8 cellular contexts compared by ENCODE assay signal in genomic region chr12:8914033-8914715, GRCh38. TPM values are rescaled to one million over a fixed set of nuclear protein-coding genes. Genes with fewer than 3 reads are reported as not detected.
DNase-seq lines count a peak whose midpoint lies in the region; ATAC-seq and TF ChIP-seq lines count a peak whose summit lies in the region.
"Not testable (repeated sequence)": the region's sequence is repeated elsewhere in the genome, so short reads cannot be mapped to it uniquely, and the experiment has no call there.

Gene PHC1 (plus strand): TSS chr12:8914509. CDS start chr12:8917678, 3,169 bp downstream.

- peaks cover 15% of the 10 kb centered on the region for H3K4me1 Mint-ChIP-seq in Caco-2 (ENCODE audit: low read depth, unreplicated experiment)
- H3K4me1 Mint-ChIP-seq in IgD-negative memory B cell: peaks cover 15 to 25% (median 22%) of the 10 kb centered on the region in 3 donors
- H3K4me1 Mint-ChIP-seq in activated T-cell treated with anti-CD3 and anti-CD28 coated beads, Interleukin-2, amount 50 U/mL, for 4 hours (ENCODE audit: low read depth): peaks cover 15% of the 10 kb centered on the region

- TF ChIP-seq CTCF in Caco-2 (IDR thresholded peaks at IDR 0.05; ENCODE audit: insufficient read depth in 1 of 2, low read depth in 1 of 2, low read length in 1 of 2, severe bottlenecking in 1 of 2, unreplicated experiment in 1 of 2): peak; percentile 32 to 65
- TF ChIP-seq CTCF in PC-9 (conservative IDR thresholded peaks at IDR 0.05): not testable (repeated sequence)

- H3K27me3 Mint-ChIP-seq in Caco-2 (ENCODE audit: insufficient read depth, unreplicated experiment); IgD-negative memory B cell; activated T-cell treated with anti-CD3 and anti-CD28 coated beads, Interleukin-2, amount 50 U/mL, for 4 hours (ENCODE audit: low read depth): not testable (repeated sequence)

- not testable (repeated sequence) for BruUV-seq in Caco-2 (replicated peaks; lab: Mats Ljungman, UMichigan)
- TSS peak; percentile 54 for BruUV-seq in PC-9 (replicated peaks; lab: Mats Ljungman, UMichigan)

- CTCF ChIA-PET in Caco-2 (lab: Charles Lee): interaction anchor here (0.5 to 2.1 kb wide), 5 partner anchors 10 to 257 kb away, joined by 3 to 17 read pairs (median 4); partner anchors contain the start of gene M6PR
- CTCF ChIA-PET in PC-9 (lab: Charles Lee): interaction anchor here (0.7 to 1.2 kb wide), 3 partner anchors 24 to 257 kb away, joined by 3 to 7 read pairs (median 7); partner anchors contain the start of gene M6PR

- not testable (repeated sequence) for H3K9me3 Mint-ChIP-seq in Caco-2 (ENCODE audit: unreplicated experiment); IgD-negative memory B cell; activated T-cell treated with anti-CD3 and anti-CD28 coated beads, Interleukin-2, amount 50 U/mL, for 4 hours

- H3K79me2 ChIP-seq in PC-9 (ENCODE audit: low read depth): not testable (repeated sequence)

- H3K36me3 ChIP-seq in Caco-2 (ENCODE audit: control insufficient read depth, insufficient read depth, low read length); PC-9 (ENCODE audit: low read depth): not testable (repeated sequence)

- H3K4me3 ChIP-seq in Caco-2 (ENCODE audit: low read depth, low read length) (peak within 1 kb of the TSS; percentile 49), PC-9 (peak within 1 kb of the TSS; percentile 93)

- DNase-seq in Caco-2: peak; percentile 84 to 86
- DNase-seq in PC-9: peak; percentile 56 to 86
- peak; percentile 76 for DNase-seq in activated T-cell treated with anti-CD3 and anti-CD28 coated beads, Interleukin-2, amount 50 U/mL, for 4 hours
- not testable (repeated sequence) for DNase-seq in epithelial cell of prostate (ENCODE audit: low read depth, low spot score)
- DNase-seq in middle frontal gyrus (ENCODE audit: extremely low spot score, low spot score): peak; percentile 58
- DNase-seq in stimulated activated CD8-positive, alpha-beta memory T cell treated with anti-CD3 and anti-CD28 coated beads, Interleukin-15, amount 100 ng/mL, for 1 hour (ENCODE audit: low read depth): peak; percentile 49

- peak within 1 kb of the TSS; percentile 93 for H3K4me2 ChIP-seq in PC-9

- peak; percentile 62 for ATAC-seq in GM21528 (IDR thresholded peaks at IDR 0.05; ENCODE audit: low FRiP score, unreplicated experiment)
- peak; percentile 76 to 77 for ATAC-seq in activated T-cell treated with anti-CD3 and anti-CD28 coated beads, Interleukin-2, amount 50 U/mL, for 4 hours

- POLR2A ChIA-PET in Caco-2 (lab: Charles Lee) (interaction anchor here (1.8 kb wide), 1 partner anchor 35 kb away, joined by 17 read pairs; the partner anchor contains the start of gene M6PR), PC-9 (lab: Charles Lee; ENCODE audit: unreplicated experiment) (interaction anchor here (0.6 to 1.0 kb wide), 6 partner anchors 35 to 214 kb away, joined by 3 to 6 read pairs (median 4); partner anchors contain the start of genes A2ML1 and M6PR)

- H3F3A ChIP-seq in PC-9 (ENCODE audit: insufficient read depth, low read depth): peaks cover 35% of the 10 kb centered on the region

- H2AFZ ChIP-seq in PC-9: peak within 1 kb of the TSS; percentile 97

- H3K27me3 ChIP-seq in Caco-2 (replicated peaks; ENCODE audit: control insufficient read depth, insufficient read depth, low read length); PC-9 (ENCODE audit: insufficient read depth, low read depth): not testable (repeated sequence)

- peak within 1 kb of the TSS; percentile 79 for H3K4me3 Mint-ChIP-seq in Caco-2 (ENCODE audit: unreplicated experiment)
- peak within 1 kb of the TSS; percentile 81 to 96 (median 90) for H3K4me3 Mint-ChIP-seq in IgD-negative memory B cell
- H3K4me3 Mint-ChIP-seq in activated T-cell treated with anti-CD3 and anti-CD28 coated beads, Interleukin-2, amount 50 U/mL, for 4 hours: peak within 1 kb of the TSS; percentile 88

- H3K9me2 ChIP-seq in PC-9 (ENCODE audit: insufficient read depth): not testable (repeated sequence)

- intact Hi-C loops in Caco-2 (cut with micrococcal nuclease; ENCODE audit: unreplicated experiment): loop anchor here (1.0 to 2.0 kb wide), 2 partner anchors 35 to 125 kb away; partner anchors contain the start of gene M6PR
- intact Hi-C loops in PC-9 (cut with micrococcal nuclease; ENCODE audit: unreplicated experiment): loop anchor here (10.0 kb wide), 1 partner anchor 89 kb away; the partner anchor contains the start of gene A2ML1

- H3K4me1 ChIP-seq in Caco-2: peaks cover 25% of the 10 kb centered on the region
- H3K4me1 ChIP-seq in PC-9 (replicated peaks; ENCODE audit: insufficient read depth): peaks cover 57% of the 10 kb centered on the region

- H3K27ac ChIP-seq in PC-9 (peak within 1 kb of the TSS; percentile 84), epithelial cell of prostate (peak within 1 kb of the TSS; percentile 78)

- H4K20me1 ChIP-seq in PC-9 (ENCODE audit: insufficient read depth): not testable (repeated sequence)

- not testable (repeated sequence) for H3K9me3 ChIP-seq in Caco-2; PC-9 (ENCODE audit: insufficient read depth, low read depth)

- H3K27ac Mint-ChIP-seq in Caco-2 (ENCODE audit: unreplicated experiment) (peak within 1 kb of the TSS; percentile 79), IgD-negative memory B cell (peak within 1 kb of the TSS; percentile 76 to 98 (median 96))

- not testable (repeated sequence) for H3K36me3 Mint-ChIP-seq in Caco-2 (ENCODE audit: insufficient read depth, unreplicated experiment); IgD-negative memory B cell; activated T-cell treated with anti-CD3 and anti-CD28 coated beads, Interleukin-2, amount 50 U/mL, for 4 hours (ENCODE audit: insufficient read depth)

RNA-seq across cellular contexts. Expression of gene PHC1, which starts in this region (rescaled TPM):
- total RNA-seq in Caco-2 (2022) (25.8 and 28.7 TPM in 2 replicates), PC-9 (2021) (40.7 and 50.9 TPM in 2 replicates)
- 18.7 TPM for polyA plus RNA-seq in IgD-negative memory B cell
- total RNA-seq in activated T-cell treated with anti-CD3 and anti-CD28 coated beads, Interleukin-2, amount 50 U/mL, for 4 hours: 10 to 100 TPM; 10.3 to 15.5 (median 12.1) TPM
